In genomic region chr20:35699914-35700624, GRCh38 we compare ENCODE assay signal across 8 cellular contexts. TPM values are rescaled to one million over a fixed set of nuclear protein-coding genes. Genes with fewer than 3 reads are reported as not detected.
DNase-seq lines count a peak whose midpoint lies in the region; ATAC-seq and TF ChIP-seq lines count a peak whose summit lies in the region.

No MANE protein-coding gene starts in this region.

- H3K27me3 Mint-ChIP-seq in activated CD4-positive, alpha-beta memory T cell treated with anti-CD3 and anti-CD28 coated beads for 36 hours, result no peaks in the 10 kb centered on the region

- H3K4me1 ChIP-seq in right cardiac atrium (ENCODE audit: control insufficient read depth, insufficient read depth, low read length) (peaks cover 11% of the 10 kb centered on the region), smooth muscle cell (ENCODE audit: low read depth) (peaks cover 10% of the 10 kb centered on the region)

- H3K27ac ChIP-seq in right cardiac atrium (ENCODE audit: low read length) (peak overlapping the region; percentile 72), smooth muscle cell (ENCODE audit: low read depth) (peak overlapping the region; percentile 94)

- H3K4me3 ChIP-seq in HFF-Myc (replicated peaks; ENCODE audit: low read depth, low read length) (peak overlapping the region; percentile 71), right cardiac atrium (ENCODE audit: low read length) (peak overlapping the region; percentile 53), smooth muscle cell (peak overlapping the region; percentile 81)

- H3K27me3 ChIP-seq in right cardiac atrium (ENCODE audit: control insufficient read depth, insufficient read depth) (no peaks in the 10 kb centered on the region), smooth muscle cell (ENCODE audit: low read depth) (no peaks in the 10 kb centered on the region)

- no peak for ATAC-seq in right cardiac atrium
- ATAC-seq in GM21526 (IDR thresholded peaks at IDR 0.05; ENCODE audit: low FRiP score, unreplicated experiment), result no peak

- CTCF ChIA-PET in activated CD4-positive, alpha-beta memory T cell treated with anti-CD3 and anti-CD28 coated beads for 36 hours (lab: Charles Lee), result interaction anchor here (0.6 to 2.1 kb wide), 9 partner anchors 12 to 247 kb away, joined by 3 to 8 read pairs (median 3); partner anchors contain the start of gene RBM39

- WGBS in right cardiac atrium, result 17% methylated on average over 7 of the region's 7 CpGs
- 29% methylated on average over 7 of the region's 7 CpGs for WGBS in smooth muscle cell (ENCODE audit: low lambda C conversion rate)

- POLR2A ChIA-PET in activated CD4-positive, alpha-beta memory T cell treated with anti-CD3 and anti-CD28 coated beads for 36 hours (lab: Charles Lee), result interaction anchor here (0.7 to 5.3 kb wide), 9 partner anchors 10 to 254 kb away, joined by 3 to 44 read pairs (median 7); partner anchors contain the start of genes PHF20 and RBM39

- H3K9ac ChIP-seq in smooth muscle cell (ENCODE audit: low read depth), result peak overlapping the region; percentile 94

- peak overlapping the region; percentile 91 for H3K27ac Mint-ChIP-seq in activated CD4-positive, alpha-beta memory T cell treated with anti-CD3 and anti-CD28 coated beads for 36 hours

- H3F3A ChIP-seq in smooth muscle cell (ENCODE audit: low read depth), result peaks cover 48% of the 10 kb centered on the region

- peaks cover 18% of the 10 kb centered on the region for H3K36me3 ChIP-seq in smooth muscle cell (ENCODE audit: low read depth)

- H3K9me3 ChIP-seq in right cardiac atrium (ENCODE audit: control insufficient read depth, low read length) (no peaks in the 10 kb centered on the region), smooth muscle cell (replicated peaks; ENCODE audit: low read depth) (no peaks in the 10 kb centered on the region)

- intact Hi-C loops in activated CD4-positive, alpha-beta memory T cell treated with anti-CD3 and anti-CD28 coated beads for 36 hours (cut with micrococcal nuclease), result loop anchor here (1.0 to 2.0 kb wide), 3 partner anchors 35 to 84 kb away; partner anchors contain the start of genes CPNE1 and RBM12
- intact Hi-C loops in right cardiac atrium (cut with DNase I), result loop anchor here in 1 of 4 donors (5.0 kb wide), 1 partner anchor 32 kb away; no protein-coding TSS in a partner anchor

- peaks cover 21% of the 10 kb centered on the region for H3K79me2 ChIP-seq in smooth muscle cell (ENCODE audit: low read depth)

- DNase-seq in HFF-Myc (ENCODE audit: extremely low read depth, low read depth) (no peak), right cardiac atrium (no peak), smooth muscle cell (lab: John Stamatoyannopoulos, UW; ENCODE audit: unreplicated experiment) (no peak), NCI-H526 treated with DMSO at 0.1 percent for 48 hours (lab: John Stamatoyannopoulos, UW) (no peak), OCI-M2 (lab: John Stamatoyannopoulos, UW; ENCODE audit: unreplicated experiment) (no peak), iPS-NIHi11 (ENCODE audit: low spot score) (no peak)
- DNase-seq in activated CD4-positive, alpha-beta memory T cell treated with anti-CD3 and anti-CD28 coated beads for 36 hours, result no peak

- H3K4me1 Mint-ChIP-seq in activated CD4-positive, alpha-beta memory T cell treated with anti-CD3 and anti-CD28 coated beads for 36 hours (ENCODE audit: low read depth), result peaks cover 55% of the 10 kb centered on the region

- no peak for TF ChIP-seq CTCF in HFF-Myc (IDR thresholded peaks at IDR 0.05; ENCODE audit: low read depth, low read length, missing control alignments)
- TF ChIP-seq CTCF in smooth muscle cell (IDR thresholded peaks at IDR 0.05; ENCODE audit: borderline replicate concordance, insufficient read depth, poor library complexity, severe bottlenecking), result no peak

- H3K4me3 Mint-ChIP-seq in activated CD4-positive, alpha-beta memory T cell treated with anti-CD3 and anti-CD28 coated beads for 36 hours, result peak overlapping the region; percentile 88

- H3K9me3 Mint-ChIP-seq in activated CD4-positive, alpha-beta memory T cell treated with anti-CD3 and anti-CD28 coated beads for 36 hours, result no peaks in the 10 kb centered on the region

- no peak overlapping the region for H2AFZ ChIP-seq in smooth muscle cell (ENCODE audit: low read depth)

- H3K4me2 ChIP-seq in smooth muscle cell, result peak overlapping the region; percentile 93

- H3K36me3 Mint-ChIP-seq in activated CD4-positive, alpha-beta memory T cell treated with anti-CD3 and anti-CD28 coated beads for 36 hours, result peaks cover 49% of the 10 kb centered on the region

- peaks cover 35% of the 10 kb centered on the region for H4K20me1 ChIP-seq in smooth muscle cell (ENCODE audit: low read depth)

RNA-seq across cellular contexts. Expression of gene ROMO1, which starts 0.9 kb away (rescaled TPM):
- total RNA-seq in activated CD4-positive, alpha-beta memory T cell treated with anti-CD3 and anti-CD28 coated beads for 36 hours, result 100 to 1,000 TPM; 141 to 142 TPM
- total RNA-seq in right cardiac atrium, result 100 to 1,000 TPM; 156 to 187 (median 168) TPM
- polyA plus RNA-seq in right cardiac atrium, result 379 TPM
- 252 and 523 TPM in 2 replicates for total RNA-seq in smooth muscle cell
- 694 and 771 TPM in 2 replicates for polyA plus RNA-seq in smooth muscle cell

RNA-seq across cellular contexts. Expression of gene NFS1, which starts 0.9 kb away (rescaled TPM):
- 10 to 100 TPM; 36.9 to 40.8 TPM for total RNA-seq in activated CD4-positive, alpha-beta memory T cell treated with anti-CD3 and anti-CD28 coated beads for 36 hours
- total RNA-seq in right cardiac atrium (10 to 100 TPM; 29.2 to 41.7 (median 35.2) TPM), smooth muscle cell (25.3 and 40.1 TPM in 2 replicates)
- polyA plus RNA-seq in right cardiac atrium (36.5 TPM), smooth muscle cell (35.1 and 40.3 TPM in 2 replicates)

RNA-seq across cellular contexts. Expression of gene CPNE1, which starts 35.4 kb away (rescaled TPM):
- 100 to 1,000 TPM; 242 to 253 TPM for total RNA-seq in activated CD4-positive, alpha-beta memory T cell treated with anti-CD3 and anti-CD28 coated beads for 36 hours
- total RNA-seq in right cardiac atrium (10 to 100 TPM; 67.5 to 82.7 (median 77.9) TPM), smooth muscle cell (111 and 140 TPM in 2 replicates)
- polyA plus RNA-seq in right cardiac atrium (63.2 TPM), smooth muscle cell (156 TPM in 2 replicates)

RNA-seq across cellular contexts. Expression of gene RBM12, which starts 35.4 kb away (rescaled TPM):
- 100 to 1,000 TPM; 110 to 114 TPM for total RNA-seq in activated CD4-positive, alpha-beta memory T cell treated with anti-CD3 and anti-CD28 coated beads for 36 hours
- 10 to 100 TPM; 46.1 to 59.1 (median 53.6) TPM for total RNA-seq in right cardiac atrium
- polyA plus RNA-seq in right cardiac atrium, result 8.7 TPM
- total RNA-seq in smooth muscle cell, result 34.0 and 44.2 TPM in 2 replicates
- 11.5 and 14.5 TPM in 2 replicates for polyA plus RNA-seq in smooth muscle cell

RNA-seq across cellular contexts. Expression of gene RBM39, which starts 42.0 kb away (rescaled TPM):
- 100 to 1,000 TPM; 243 to 259 TPM for total RNA-seq in activated CD4-positive, alpha-beta memory T cell treated with anti-CD3 and anti-CD28 coated beads for 36 hours
- total RNA-seq in right cardiac atrium (100 to 1,000 TPM; 163 to 173 (median 167) TPM), smooth muscle cell (408 and 449 TPM in 2 replicates)
- polyA plus RNA-seq in right cardiac atrium (143 TPM), smooth muscle cell (139 and 196 TPM in 2 replicates)
